In the genomic region with DNA sequence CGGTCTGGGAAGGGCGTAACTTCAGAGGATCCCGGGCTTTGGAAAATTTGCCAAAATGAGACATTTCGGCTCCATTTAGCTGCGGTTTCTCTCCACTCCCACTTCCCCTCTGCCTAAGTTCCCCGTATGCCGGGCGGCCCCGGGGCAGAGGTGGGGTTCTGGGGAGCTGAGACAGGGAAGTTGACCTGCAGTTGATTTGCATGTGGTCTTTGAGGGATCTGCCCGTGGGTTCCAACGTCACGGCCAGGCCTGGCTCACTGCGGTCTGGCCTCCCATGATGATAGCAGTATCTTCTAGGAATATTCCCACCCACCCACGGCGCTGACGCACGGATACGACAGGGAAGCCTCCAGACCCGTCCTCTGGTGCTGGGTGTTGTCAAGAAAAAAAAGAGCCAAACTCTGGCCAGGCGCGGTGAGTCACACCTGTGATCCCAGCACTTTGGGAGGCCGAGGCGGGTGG, we compare ENCODE assay signal across 11 cellular contexts. TPM values are rescaled to one million over a fixed set of nuclear protein-coding genes. Genes with fewer than 3 reads are reported as not detected.
DNase-seq lines count a peak whose midpoint lies in the region; ATAC-seq and TF ChIP-seq lines count a peak whose summit lies in the region.
"Had no signal": no experiment of that assay in that cellular context is flagged by ENCODE, and none has a peak within 500 bp of the region (broad histone marks: within the 10 kb centered on the region; RNA-seq: fewer than 3 reads in every experiment).

No MANE protein-coding gene starts in this region.

- DNase-seq in Ammon's horn (ENCODE audit: low spot score) (peak; percentile 66), RWPE2 (ENCODE audit: low spot score) (peak; percentile 65), left lobe of liver (ENCODE audit: low spot score) (no peak), DMS53 (lab: John Stamatoyannopoulos, UW) (no peak), GOT3 (lab: John Stamatoyannopoulos, UW) (no peak), amniotic stem cell (lab: John Stamatoyannopoulos, UW) (no peak), NCI-H187 treated with DMSO at 0.1 percent for 48 hours (lab: John Stamatoyannopoulos, UW) (no peak)
- DNase-seq: mesenchymal stem cell, NCI-H2029 treated with DMSO at 0.1 percent for 48 hours had no signal

- H3K27ac ChIP-seq in RWPE2 (ENCODE audit: poor library complexity, severe bottlenecking): no peak overlapping the region

- H3K27me3 ChIP-seq in RWPE2 (ENCODE audit: insufficient read depth, poor library complexity, severe bottlenecking): no peaks in the 10 kb centered on the region

- H3K9me3 ChIP-seq in RWPE2 (ENCODE audit: severe bottlenecking): peaks cover 7% of the 10 kb centered on the region

- no peaks in the 10 kb centered on the region for H3K36me3 ChIP-seq in RWPE2 (ENCODE audit: low read depth)

- peak; percentile 92 for ATAC-seq in GM21381 (IDR thresholded peaks at IDR 0.05; ENCODE audit: unreplicated experiment)
- no peak for ATAC-seq in RWPE2 (ENCODE audit: low read depth)
- ATAC-seq in left lobe of liver: peak; percentile 46
- ATAC-seq: stimulated activated effector memory CD8-positive, alpha-beta T cell treated with anti-CD3 and anti-CD28 coated beads, Interleukin-12 subunit alpha, Interleukin-12 subunit beta, amount 100 ng/mL, for 72 hours had no signal

- TF ChIP-seq CTCF in RWPE2 (IDR thresholded peaks at IDR 0.05; ENCODE audit: poor library complexity, severe bottlenecking): no peak

- H3K4me1 ChIP-seq in RWPE2 (ENCODE audit: insufficient read depth, poor library complexity, severe bottlenecking): no peaks in the 10 kb centered on the region

- no peak overlapping the region for H3K4me3 ChIP-seq in RWPE2 (ENCODE audit: severe bottlenecking)

RNA-seq across cellular contexts. Expression of a gene that starts 27.3 kb away (rescaled TPM):
- not detected for total RNA-seq in left lobe of liver

RNA-seq across cellular contexts. Expression of a gene that starts 28.9 kb away (rescaled TPM):
- 1.4 TPM for total RNA-seq in left lobe of liver

Comparison
In these comparisons a context has a peak if more than half of its experiments do, and no peak if none do; other contexts are left out.
1. DNase-seq: peak in Ammon's horn (single experiment) and RWPE2 (single experiment); none in left lobe of liver (single experiment), DMS53 (single experiment), GOT3 (single experiment), amniotic stem cell (single experiment) and NCI-H187 treated with DMSO at 0.1 percent for 48 hours (single experiment).